8 cellular contexts compared by ENCODE assay signal in the genomic region with DNA sequence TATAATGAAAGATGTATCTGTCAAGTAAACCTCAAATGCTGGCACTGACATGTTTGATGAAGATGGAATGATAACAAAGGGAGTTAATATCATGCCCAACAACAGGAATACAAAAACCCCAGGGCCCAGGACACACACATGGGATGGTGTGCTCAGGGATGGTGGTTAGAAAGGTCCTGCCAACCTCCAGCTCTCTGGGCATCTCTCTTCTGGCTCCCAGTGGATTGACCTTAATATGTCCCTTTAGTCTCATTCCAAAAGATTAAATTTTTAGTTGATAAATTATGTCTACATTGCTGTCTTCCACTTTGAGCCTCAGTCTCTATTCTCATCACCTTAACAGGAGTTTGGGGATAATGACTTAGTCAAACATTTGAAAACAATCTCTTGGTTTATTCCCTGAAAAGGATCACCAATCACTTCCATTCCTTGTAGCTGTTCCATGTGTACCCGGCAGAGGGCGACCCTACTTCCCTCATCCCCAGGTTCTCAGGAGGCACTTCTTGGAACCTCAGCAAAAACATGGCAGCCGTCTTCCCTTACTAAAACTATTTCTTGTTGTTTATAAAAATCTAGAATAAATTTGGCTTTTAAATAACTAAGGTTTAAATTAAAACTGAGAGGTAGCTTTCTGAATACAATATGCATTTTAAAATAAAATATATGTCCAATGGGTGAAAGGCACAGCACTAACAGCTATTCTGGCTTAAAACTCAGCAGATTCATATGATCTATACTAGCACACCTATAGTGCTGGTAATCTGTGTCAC. TPM values are rescaled to one million over a fixed set of nuclear protein-coding genes. Genes with fewer than 3 reads are reported as not detected.
A peak's percentile ranks its signal among the peaks of the same experiment; 100 is the strongest.
DNase-seq lines count a peak whose midpoint lies in the region; ATAC-seq and TF ChIP-seq lines count a peak whose summit lies in the region.

No MANE protein-coding gene starts in this region.

- no peak overlapping the region for H2BK12ac ChIP-seq in neuronal stem cell (ENCODE audit: low read length)

- H2BK120ac ChIP-seq in neuronal stem cell (ENCODE audit: low read depth, low read length) = no peak overlapping the region

- peaks cover 4% of the 10 kb centered on the region for H3K4me1 ChIP-seq in NT2/D1 (ENCODE audit: insufficient read depth, insufficient read length)
- peaks cover 0 to 3% of the 10 kb centered on the region in 2 donors for H3K4me1 ChIP-seq in neuronal stem cell (ENCODE audit: control insufficient read depth in 2 of 2, insufficient read depth in 1 of 2, low read depth in 1 of 2, low read length in 2 of 2)

- H3K18ac ChIP-seq in neuronal stem cell (ENCODE audit: low read length) = no peak overlapping the region

- no peak overlapping the region for H3K4me3 ChIP-seq in NT2/D1 (ENCODE audit: insufficient read length, low read depth)
- H3K4me3 ChIP-seq in fibroblast of the aortic adventitia (ENCODE audit: low read depth, low read length) = no peak overlapping the region
- no peak overlapping the region for H3K4me3 ChIP-seq in neuronal stem cell (ENCODE audit: low read length in 2 of 2)

- H3K23ac ChIP-seq in neuronal stem cell (ENCODE audit: low read depth, low read length, poor library complexity) = no peak overlapping the region

- no peak overlapping the region for H4K8ac ChIP-seq in neuronal stem cell (ENCODE audit: low read depth, low read length)

- H2AFZ ChIP-seq in neuronal stem cell (ENCODE audit: low read length) = peak overlapping the region; percentile 75

- H3K4ac ChIP-seq in neuronal stem cell (ENCODE audit: low read length) = no peak overlapping the region

- peaks cover 3% of the 10 kb centered on the region for H3K79me1 ChIP-seq in neuronal stem cell (ENCODE audit: low read depth, low read length)

- ATAC-seq in HG03432 (IDR thresholded peaks at IDR 0.05; ENCODE audit: unreplicated experiment) (peak; percentile 69), GM19452 (IDR thresholded peaks at IDR 0.05; ENCODE audit: unreplicated experiment) (no peak), HG03469 (IDR thresholded peaks at IDR 0.05; ENCODE audit: unreplicated experiment) (no peak)

- no CpG with 5 or more reads among the region's 3 CpGs for WGBS in neuronal stem cell (ENCODE audit: extremely low coverage in 2 of 2, insufficient read length in 2 of 2, insufficient replicate concordance in 1 of 2), 2 donors

- H3K36me3 ChIP-seq in NT2/D1 (ENCODE audit: insufficient read depth, insufficient read length, low read length) = no peaks in the 10 kb centered on the region
- H3K36me3 ChIP-seq in neuronal stem cell (replicated peaks in 1 of 2; ENCODE audit: control insufficient read depth in 2 of 2, insufficient read depth in 2 of 2, low read length in 2 of 2) = no peaks in the 10 kb centered on the region

- no peak overlapping the region for H3K4me2 ChIP-seq in neuronal stem cell (ENCODE audit: insufficient read depth, low read length, poor library complexity, severe bottlenecking)

- DNase-seq in DMS53 (lab: John Stamatoyannopoulos, UW) = peak; percentile 77
- DNase-seq in NT2/D1 (ENCODE audit: low read depth, low spot score) = peak; percentile 49
- peak; percentile 22 for DNase-seq in activated T-cell treated with anti-CD3 and anti-CD28 coated beads for 48 hours (ENCODE audit: low read depth)
- DNase-seq in fibroblast of the aortic adventitia (ENCODE audit: low read depth) = peak; percentile 68
- peak; percentile 29 for DNase-seq in neuronal stem cell (ENCODE audit: low spot score)

- H3K9ac ChIP-seq in NT2/D1 (ENCODE audit: insufficient read length, low read depth) (no peak overlapping the region), neuronal stem cell (ENCODE audit: low read depth, low read length, poor library complexity) (no peak overlapping the region)

- H2AK5ac ChIP-seq in neuronal stem cell (ENCODE audit: low read depth, low read length) = no peak overlapping the region

- no peak overlapping the region for H4K91ac ChIP-seq in neuronal stem cell (ENCODE audit: low read depth, low read length, poor library complexity)

- H3K27me3 ChIP-seq in NT2/D1 (ENCODE audit: insufficient read depth, insufficient read length) = no peaks in the 10 kb centered on the region
- no peaks in the 10 kb centered on the region for H3K27me3 ChIP-seq in neuronal stem cell (ENCODE audit: control insufficient read depth in 3 of 3, insufficient read depth in 3 of 3, low read depth in 1 of 3, low read length in 3 of 3)

- no peak overlapping the region for H3K27ac ChIP-seq in neuronal stem cell (replicated peaks; ENCODE audit: low read length)

- H2BK15ac ChIP-seq in neuronal stem cell (ENCODE audit: low read length) = no peak overlapping the region

- TF ChIP-seq CTCF in fibroblast of the aortic adventitia (IDR thresholded peaks at IDR 0.05; ENCODE audit: insufficient read depth, low read length) = peak; percentile 87

- H2BK5ac ChIP-seq in neuronal stem cell (ENCODE audit: low read length) = no peak overlapping the region

- H3K9me3 ChIP-seq in NT2/D1 (ENCODE audit: insufficient read depth, low read length) (peaks cover 14% of the 10 kb centered on the region), neuronal stem cell (replicated peaks in 1 of 2; ENCODE audit: control insufficient read depth in 2 of 2, insufficient read depth in 1 of 2, low read depth in 1 of 2, low read length in 2 of 2) (peaks cover 0 to 5% of the 10 kb centered on the region in 2 donors)

- H3K14ac ChIP-seq in neuronal stem cell (ENCODE audit: low read length) = no peak overlapping the region

RNA-seq across cellular contexts. Expression of a gene that starts 29.6 kb away (rescaled TPM):
- 8.0 and 18.8 TPM in 2 replicates for total RNA-seq in fibroblast of the aortic adventitia (ENCODE audit: low replicate concordance)
- polyA plus RNA-seq in neuronal stem cell (2013, experiment 1 of 2) = 12.6 TPM
- polyA plus RNA-seq in neuronal stem cell (2013, experiment 2 of 2) = 11.9 TPM

RNA-seq across cellular contexts. Expression of a gene that starts 30.1 kb away (rescaled TPM):
- 23.4 and 56.3 TPM in 2 replicates for total RNA-seq in fibroblast of the aortic adventitia (ENCODE audit: low replicate concordance)
- polyA plus RNA-seq in neuronal stem cell (2013, experiment 1 of 2) = 29.5 TPM
- 30.3 TPM for polyA plus RNA-seq in neuronal stem cell (2013, experiment 2 of 2)

RNA-seq across cellular contexts. Expression of a gene that starts 31.9 kb away (rescaled TPM):
- 58.1 and 63.0 TPM in 2 replicates for total RNA-seq in fibroblast of the aortic adventitia (ENCODE audit: low replicate concordance)
- polyA plus RNA-seq in neuronal stem cell (2013, experiment 1 of 2) = 33.6 TPM
- polyA plus RNA-seq in neuronal stem cell (2013, experiment 2 of 2) = 31.2 TPM

Comparison
In these comparisons a context has a peak if more than half of its experiments do, and no peak if none do; other contexts are left out.
1. DNase-seq: peak in every context shown above with its lines; median percentile 77 in DMS53; 68 in fibroblast of the aortic adventitia; 49 in NT2/D1; 29 in neuronal stem cell; 22 in activated T-cell treated with anti-CD3 and anti-CD28 coated beads for 48 hours.